In genomic region chr11:78801161-78801884, GRCh38 we compare ENCODE assay signal across 8 cellular contexts.
A peak's percentile ranks its signal among the peaks of the same experiment; 100 is the strongest.
DNase-seq lines count a peak whose midpoint lies in the region; ATAC-seq and TF ChIP-seq lines count a peak whose summit lies in the region.

No MANE protein-coding gene starts in this region.

- no peak for TF ChIP-seq CTCF in LNCaP clone FGC (IDR thresholded peaks at IDR 0.05; ENCODE audit: control insufficient read depth, extremely low read depth, insufficient read depth)
- no peak for TF ChIP-seq CTCF in kidney epithelial cell (IDR thresholded peaks at IDR 0.05; ENCODE audit: insufficient read depth, low read length, poor library complexity, severe bottlenecking)
- TF ChIP-seq CTCF in thoracic aorta (IDR thresholded peaks at IDR 0.05) = no peak

- no peaks in the 10 kb centered on the region for H3K27me3 ChIP-seq in kidney epithelial cell (ENCODE audit: control insufficient read depth, insufficient read depth, low read length)
- no peaks in the 10 kb centered on the region for H3K27me3 ChIP-seq in thoracic aorta (replicated peaks; ENCODE audit: insufficient read depth)
- no peaks in the 10 kb centered on the region for H3K27me3 ChIP-seq in H7 (ENCODE audit: control insufficient read depth, insufficient read depth, low read length)

- DNase-seq in LNCaP clone FGC (ENCODE audit: low read depth) = peak; percentile 97
- DNase-seq in astrocyte of the hippocampus (ENCODE audit: low read depth, low spot score) = peak; percentile 95
- peak; percentile 75 for DNase-seq in kidney epithelial cell (ENCODE audit: low read depth)
- peak; percentile 6 for DNase-seq in thoracic aorta (ENCODE audit: low spot score)
- DNase-seq in activated gamma-delta T cell treated with Interleukin-2 at 50 U/mL for 16 hours = no peak
- DNase-seq in midbrain (lab: John Stamatoyannopoulos, UW) = no peak
- DNase-seq in H7 = no peak

- H3K36me3 ChIP-seq in kidney epithelial cell (ENCODE audit: control insufficient read depth, insufficient read depth, low read length) = no peaks in the 10 kb centered on the region
- no peaks in the 10 kb centered on the region for H3K36me3 ChIP-seq in thoracic aorta
- no peaks in the 10 kb centered on the region for H3K36me3 ChIP-seq in H7 (replicated peaks; ENCODE audit: control insufficient read depth, insufficient read depth, low read length)

- H3K9me3 ChIP-seq in thoracic aorta = no peaks in the 10 kb centered on the region

- H3K4me3 ChIP-seq in LNCaP clone FGC (ENCODE audit: low read depth, low read length) (no peak overlapping the region), kidney epithelial cell (ENCODE audit: low read depth, low read length) (no peak overlapping the region), thoracic aorta (no peak overlapping the region), H7 (ENCODE audit: insufficient read depth, low read depth, low read length) (no peak overlapping the region)

- peaks cover 26 to 40% of the 10 kb centered on the region in 2 donors for H3K4me1 ChIP-seq in thoracic aorta (ENCODE audit: control insufficient read depth in 1 of 2, low read depth in 2 of 2)

- ATAC-seq in thoracic aorta (ENCODE audit: insufficient number of reproducible peaks, low FRiP score, low read depth) = peak; percentile 63
- no peak for ATAC-seq in HG03342 (IDR thresholded peaks at IDR 0.05; ENCODE audit: unreplicated experiment)

- H3K27ac ChIP-seq in thoracic aorta = peak overlapping the region; percentile 65 to 73

Comparison
In these comparisons a context has a peak if more than half of its experiments do, and no peak if none do; other contexts are left out.
1. DNase-seq: peak in LNCaP clone FGC (single experiment), astrocyte of the hippocampus (single experiment), kidney epithelial cell (single experiment) and thoracic aorta (single experiment); none in activated gamma-delta T cell treated with Interleukin-2 at 50 U/mL for 16 hours (single experiment), midbrain (single experiment) and H7 (single experiment).